Comparison of ENCODE assay signal across 2 cellular contexts in the genomic region with DNA sequence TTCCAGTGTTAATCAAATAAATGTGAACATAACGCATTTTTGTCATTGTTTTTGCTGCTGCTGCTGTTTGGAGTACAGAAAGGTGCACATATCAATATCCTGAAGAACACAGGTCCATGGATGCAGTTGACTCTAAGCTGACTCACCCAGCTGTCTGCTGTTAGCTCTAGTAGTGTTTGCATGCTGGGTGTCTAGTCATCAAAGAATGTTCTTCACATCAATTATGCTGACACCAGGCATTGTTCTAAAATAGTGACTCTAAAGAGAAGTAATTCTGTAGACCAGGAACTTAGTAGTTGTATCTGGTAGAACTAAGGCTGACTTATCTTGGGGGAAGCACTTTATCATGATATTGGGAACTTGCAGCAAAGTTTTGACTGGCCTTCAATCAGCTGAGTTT.
TF ChIP-seq lines count a peak whose summit lies in the region.

No MANE protein-coding gene starts in this region.

TF ChIP-seq in HepG2, 621 proteins besides CTCF, POLR2A, EP300 and RAD21 (continued from another document):
- TF ChIP-seq, protein P1, sequence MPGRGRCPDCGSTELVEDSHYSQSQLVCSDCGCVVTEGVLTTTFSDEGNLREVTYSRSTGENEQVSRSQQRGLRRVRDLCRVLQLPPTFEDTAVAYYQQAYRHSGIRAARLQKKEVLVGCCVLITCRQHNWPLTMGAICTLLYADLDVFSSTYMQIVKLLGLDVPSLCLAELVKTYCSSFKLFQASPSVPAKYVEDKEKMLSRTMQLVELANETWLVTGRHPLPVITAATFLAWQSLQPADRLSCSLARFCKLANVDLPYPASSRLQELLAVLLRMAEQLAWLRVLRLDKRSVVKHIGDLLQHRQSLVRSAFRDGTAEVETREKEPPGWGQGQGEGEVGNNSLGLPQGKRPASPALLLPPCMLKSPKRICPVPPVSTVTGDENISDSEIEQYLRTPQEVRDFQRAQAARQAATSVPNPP (CRISPR knock-in tag; IDR thresholded peaks at IDR 0.05), result no peak
- TF ChIP-seq ZNF121 (CRISPR knock-in tag; IDR thresholded peaks at IDR 0.05) (no peak), MAFK (conservative IDR thresholded peaks at IDR 0.05 in 1 of 2, IDR thresholded peaks at IDR 0.05 in 1 of 2; ENCODE audit: low read length in 2 of 2) (peak; percentile 52 to 70), MAFF (IDR thresholded peaks at IDR 0.05; ENCODE audit: low read depth, low read length) (peak; percentile 60), RFXANK (CRISPR knock-in tag; IDR thresholded peaks at IDR 0.05) (no peak)

TF ChIP-seq in SK-N-SH treated with all-trans-retinoic acid at 6 μM for 48 hours, 23 proteins besides CTCF, POLR2A, EP300 and RAD21 (continued from another document):
- no peak for TF ChIP-seq POU6F1 (CRISPR knock-in tag; IDR thresholded peaks at IDR 0.05; ENCODE audit: borderline replicate concordance, low read depth)
- TF ChIP-seq ZFP30 (CRISPR knock-in tag; IDR thresholded peaks at IDR 0.05), result no peak
- TF ChIP-seq ZNF8 (CRISPR knock-in tag; IDR thresholded peaks at IDR 0.05), result no peak
- no peak for TF ChIP-seq SNAI2 (CRISPR knock-in tag; IDR thresholded peaks at IDR 0.05)
- no peak for TF ChIP-seq ARNTL (CRISPR knock-in tag; IDR thresholded peaks at IDR 0.05; ENCODE audit: borderline replicate concordance, low read depth)
- TF ChIP-seq ZFP3 (CRISPR knock-in tag; IDR thresholded peaks at IDR 0.05), result no peak
